1 cellular context compared by ENCODE assay signal in the genomic region with DNA sequence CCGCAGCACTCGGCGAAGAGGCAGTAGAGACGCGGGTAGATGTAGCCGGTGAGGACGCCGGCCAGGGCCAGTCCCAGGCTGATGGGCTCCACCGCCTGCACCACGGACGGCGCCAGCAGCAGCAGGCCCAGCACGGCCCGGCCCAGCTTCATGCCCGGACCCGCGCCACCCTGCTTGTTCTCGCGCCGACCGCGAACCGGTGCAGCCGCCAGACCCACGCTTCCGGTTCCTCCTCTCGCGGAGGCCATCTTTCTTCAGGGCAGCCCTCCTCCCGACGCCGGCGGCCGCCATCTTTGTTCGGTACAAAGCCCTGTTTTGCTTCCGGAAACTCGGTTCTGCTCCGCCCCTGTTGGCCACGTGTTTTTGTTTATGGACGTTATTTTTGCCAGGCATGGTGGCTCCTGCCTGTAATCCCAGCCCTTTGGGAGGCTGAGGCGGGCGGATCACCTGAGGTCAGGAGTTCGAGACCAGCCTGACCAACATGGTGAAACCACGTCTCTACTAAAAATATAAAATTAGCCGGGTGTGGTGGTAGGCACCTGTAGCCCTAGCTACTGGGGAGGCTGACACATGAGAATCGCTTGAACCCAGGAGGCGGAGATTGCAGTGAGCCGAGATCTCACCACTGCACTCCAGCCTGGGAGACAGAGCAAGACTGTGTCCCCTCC.
A peak's percentile ranks its signal among the peaks of the same experiment; 100 is the strongest.
TF ChIP-seq lines count a peak whose summit lies in the region.

A gene with protein sequence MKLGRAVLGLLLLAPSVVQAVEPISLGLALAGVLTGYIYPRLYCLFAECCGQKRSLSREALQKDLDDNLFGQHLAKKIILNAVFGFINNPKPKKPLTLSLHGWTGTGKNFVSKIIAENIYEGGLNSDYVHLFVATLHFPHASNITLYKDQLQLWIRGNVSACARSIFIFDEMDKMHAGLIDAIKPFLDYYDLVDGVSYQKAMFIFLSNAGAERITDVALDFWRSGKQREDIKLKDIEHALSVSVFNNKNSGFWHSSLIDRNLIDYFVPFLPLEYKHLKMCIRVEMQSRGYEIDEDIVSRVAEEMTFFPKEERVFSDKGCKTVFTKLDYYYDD (minus strand): TSS at position 203 of the 668 bp plus-strand sequence. CDS start 51 bp downstream, at position 152.

TF ChIP-seq in GM12878, 131 proteins besides CTCF, POLR2A, EP300 and RAD21 (continued from another document and continues in another):
- TF ChIP-seq, protein P1, sequence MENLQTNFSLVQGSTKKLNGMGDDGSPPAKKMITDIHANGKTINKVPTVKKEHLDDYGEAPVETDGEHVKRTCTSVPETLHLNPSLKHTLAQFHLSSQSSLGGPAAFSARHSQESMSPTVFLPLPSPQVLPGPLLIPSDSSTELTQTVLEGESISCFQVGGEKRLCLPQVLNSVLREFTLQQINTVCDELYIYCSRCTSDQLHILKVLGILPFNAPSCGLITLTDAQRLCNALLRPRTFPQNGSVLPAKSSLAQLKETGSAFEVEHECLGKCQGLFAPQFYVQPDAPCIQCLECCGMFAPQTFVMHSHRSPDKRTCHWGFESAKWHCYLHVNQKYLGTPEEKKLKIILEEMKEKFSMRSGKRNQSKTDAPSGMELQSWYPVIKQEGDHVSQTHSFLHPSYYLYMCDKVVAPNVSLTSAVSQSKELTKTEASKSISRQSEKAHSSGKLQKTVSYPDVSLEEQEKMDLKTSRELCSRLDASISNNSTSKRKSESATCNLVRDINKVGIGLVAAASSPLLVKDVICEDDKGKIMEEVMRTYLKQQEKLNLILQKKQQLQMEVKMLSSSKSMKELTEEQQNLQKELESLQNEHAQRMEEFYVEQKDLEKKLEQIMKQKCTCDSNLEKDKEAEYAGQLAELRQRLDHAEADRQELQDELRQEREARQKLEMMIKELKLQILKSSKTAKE (IDR thresholded peaks at IDR 0.05; ENCODE audit: low read depth, poor library complexity, severe bottlenecking), result peak; percentile 49
- TF ChIP-seq CREM (IDR thresholded peaks at IDR 0.05; ENCODE audit: low read depth) (peak; percentile 75), PAX5 (IDR thresholded peaks at IDR 0.05; ENCODE audit: borderline replicate concordance, low read depth, low read length) (no peak), POLR2AphosphoS2 (IDR thresholded peaks at IDR 0.05; ENCODE audit: low read depth, low read length) (0 out of 2 replicates have a peak, but pooled peaks have one; percentile 37), RELA (IDR thresholded peaks at IDR 0.05; ENCODE audit: borderline replicate concordance, partially characterized antibody) (peak; percentile 39), MEF2B (IDR thresholded peaks at IDR 0.05; ENCODE audit: partially characterized antibody, poor library complexity, severe bottlenecking) (peak; percentile 22), PAX8 (IDR thresholded peaks at IDR 0.05) (no peak), CREB1 (IDR thresholded peaks at IDR 0.05; ENCODE audit: low read depth) (peak; percentile 69; the same call in 1 of the 2 replicates), LARP7 (IDR thresholded peaks at IDR 0.05) (0 out of 2 replicates have a peak, but pooled peaks have one; percentile 38), NR2C2 (IDR thresholded peaks at IDR 0.05; ENCODE audit: borderline replicate concordance, control insufficient read depth, insufficient read length, low read depth) (no peak), BMI1 (IDR thresholded peaks at IDR 0.05; ENCODE audit: borderline replicate concordance) (no peak), ETV6 (conservative IDR thresholded peaks at IDR 0.05 in 1 of 2, IDR thresholded peaks at IDR 0.05 in 1 of 2; ENCODE audit: borderline replicate concordance in 1 of 2, low read depth in 1 of 2) (no peak), STAT3 (IDR thresholded peaks at IDR 0.05; ENCODE audit: low read depth, low read length) (no peak), CBX3 (IDR thresholded peaks at IDR 0.05; ENCODE audit: borderline replicate concordance, low read depth) (no peak), FOXM1 (IDR thresholded peaks at IDR 0.05; ENCODE audit: low read depth, low read length) (no peak), MEF2A (IDR thresholded peaks at IDR 0.05; ENCODE audit: insufficient read depth, low read depth, low read length) (no peak), RCOR1 (conservative IDR thresholded peaks at IDR 0.05; ENCODE audit: low read depth, low read length) (0 out of 2 replicates have a peak, but pooled peaks have one; percentile 75), TAF1 (IDR thresholded peaks at IDR 0.05; ENCODE audit: borderline replicate concordance, low read depth, low read length) (peak; percentile 89; the same call in 1 of the 2 replicates), GABPA (IDR thresholded peaks at IDR 0.05; ENCODE audit: low read depth) (peak; percentile 89), TBL1XR1 (IDR thresholded peaks at IDR 0.05; ENCODE audit: low read depth, low read length) (no peak), ESRRA (IDR thresholded peaks at IDR 0.05; ENCODE audit: low read length) (no peak), CBX5 (IDR thresholded peaks at IDR 0.05; ENCODE audit: low read depth) (no peak), SUPT20H (IDR thresholded peaks at IDR 0.05; ENCODE audit: borderline replicate concordance, control insufficient read depth, low read depth, low read length) (no peak), SMARCA5 (IDR thresholded peaks at IDR 0.05) (0 out of 2 replicates have a peak, but pooled peaks have one; percentile 20), CEBPB (IDR thresholded peaks at IDR 0.05; ENCODE audit: borderline replicate concordance in 1 of 2, low read depth in 2 of 2, low read length in 2 of 2) (no peak), KAT2A (conservative IDR thresholded peaks at IDR 0.05; ENCODE audit: control insufficient read depth, low read depth, low read length) (no peak), IRF4 (IDR thresholded peaks at IDR 0.05; ENCODE audit: low read depth, low read length) (no peak), RAD51 (IDR thresholded peaks at IDR 0.05) (peak; percentile 92)
- TF ChIP-seq, protein P2, sequence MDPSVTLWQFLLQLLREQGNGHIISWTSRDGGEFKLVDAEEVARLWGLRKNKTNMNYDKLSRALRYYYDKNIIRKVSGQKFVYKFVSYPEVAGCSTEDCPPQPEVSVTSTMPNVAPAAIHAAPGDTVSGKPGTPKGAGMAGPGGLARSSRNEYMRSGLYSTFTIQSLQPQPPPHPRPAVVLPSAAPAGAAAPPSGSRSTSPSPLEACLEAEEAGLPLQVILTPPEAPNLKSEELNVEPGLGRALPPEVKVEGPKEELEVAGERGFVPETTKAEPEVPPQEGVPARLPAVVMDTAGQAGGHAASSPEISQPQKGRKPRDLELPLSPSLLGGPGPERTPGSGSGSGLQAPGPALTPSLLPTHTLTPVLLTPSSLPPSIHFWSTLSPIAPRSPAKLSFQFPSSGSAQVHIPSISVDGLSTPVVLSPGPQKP (IDR thresholded peaks at IDR 0.05; ENCODE audit: low read depth, low read length), result peak; percentile 90
- TF ChIP-seq, protein P3, sequence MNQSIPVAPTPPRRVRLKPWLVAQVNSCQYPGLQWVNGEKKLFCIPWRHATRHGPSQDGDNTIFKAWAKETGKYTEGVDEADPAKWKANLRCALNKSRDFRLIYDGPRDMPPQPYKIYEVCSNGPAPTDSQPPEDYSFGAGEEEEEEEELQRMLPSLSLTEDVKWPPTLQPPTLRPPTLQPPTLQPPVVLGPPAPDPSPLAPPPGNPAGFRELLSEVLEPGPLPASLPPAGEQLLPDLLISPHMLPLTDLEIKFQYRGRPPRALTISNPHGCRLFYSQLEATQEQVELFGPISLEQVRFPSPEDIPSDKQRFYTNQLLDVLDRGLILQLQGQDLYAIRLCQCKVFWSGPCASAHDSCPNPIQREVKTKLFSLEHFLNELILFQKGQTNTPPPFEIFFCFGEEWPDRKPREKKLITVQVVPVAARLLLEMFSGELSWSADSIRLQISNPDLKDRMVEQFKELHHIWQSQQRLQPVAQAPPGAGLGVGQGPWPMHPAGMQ (IDR thresholded peaks at IDR 0.05; ENCODE audit: borderline replicate concordance), result no peak
- TF ChIP-seq, protein P4, sequence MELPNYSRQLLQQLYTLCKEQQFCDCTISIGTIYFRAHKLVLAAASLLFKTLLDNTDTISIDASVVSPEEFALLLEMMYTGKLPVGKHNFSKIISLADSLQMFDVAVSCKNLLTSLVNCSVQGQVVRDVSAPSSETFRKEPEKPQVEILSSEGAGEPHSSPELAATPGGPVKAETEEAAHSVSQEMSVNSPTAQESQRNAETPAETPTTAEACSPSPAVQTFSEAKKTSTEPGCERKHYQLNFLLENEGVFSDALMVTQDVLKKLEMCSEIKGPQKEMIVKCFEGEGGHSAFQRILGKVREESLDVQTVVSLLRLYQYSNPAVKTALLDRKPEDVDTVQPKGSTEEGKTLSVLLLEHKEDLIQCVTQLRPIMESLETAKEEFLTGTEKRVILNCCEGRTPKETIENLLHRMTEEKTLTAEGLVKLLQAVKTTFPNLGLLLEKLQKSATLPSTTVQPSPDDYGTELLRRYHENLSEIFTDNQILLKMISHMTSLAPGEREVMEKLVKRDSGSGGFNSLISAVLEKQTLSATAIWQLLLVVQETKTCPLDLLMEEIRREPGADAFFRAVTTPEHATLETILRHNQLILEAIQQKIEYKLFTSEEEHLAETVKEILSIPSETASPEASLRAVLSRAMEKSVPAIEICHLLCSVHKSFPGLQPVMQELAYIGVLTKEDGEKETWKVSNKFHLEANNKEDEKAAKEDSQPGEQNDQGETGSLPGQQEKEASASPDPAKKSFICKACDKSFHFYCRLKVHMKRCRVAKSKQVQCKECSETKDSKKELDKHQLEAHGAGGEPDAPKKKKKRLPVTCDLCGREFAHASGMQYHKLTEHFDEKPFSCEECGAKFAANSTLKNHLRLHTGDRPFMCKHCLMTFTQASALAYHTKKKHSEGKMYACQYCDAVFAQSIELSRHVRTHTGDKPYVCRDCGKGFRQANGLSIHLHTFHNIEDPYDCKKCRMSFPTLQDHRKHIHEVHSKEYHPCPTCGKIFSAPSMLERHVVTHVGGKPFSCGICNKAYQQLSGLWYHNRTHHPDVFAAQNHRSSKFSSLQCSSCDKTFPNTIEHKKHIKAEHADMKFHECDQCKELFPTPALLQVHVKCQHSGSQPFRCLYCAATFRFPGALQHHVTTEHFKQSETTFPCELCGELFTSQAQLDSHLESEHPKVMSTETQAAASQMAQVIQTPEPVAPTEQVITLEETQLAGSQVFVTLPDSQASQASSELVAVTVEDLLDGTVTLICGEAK (IDR thresholded peaks at IDR 0.05; ENCODE audit: borderline replicate concordance), result peak; percentile 85
- TF ChIP-seq, protein P5, sequence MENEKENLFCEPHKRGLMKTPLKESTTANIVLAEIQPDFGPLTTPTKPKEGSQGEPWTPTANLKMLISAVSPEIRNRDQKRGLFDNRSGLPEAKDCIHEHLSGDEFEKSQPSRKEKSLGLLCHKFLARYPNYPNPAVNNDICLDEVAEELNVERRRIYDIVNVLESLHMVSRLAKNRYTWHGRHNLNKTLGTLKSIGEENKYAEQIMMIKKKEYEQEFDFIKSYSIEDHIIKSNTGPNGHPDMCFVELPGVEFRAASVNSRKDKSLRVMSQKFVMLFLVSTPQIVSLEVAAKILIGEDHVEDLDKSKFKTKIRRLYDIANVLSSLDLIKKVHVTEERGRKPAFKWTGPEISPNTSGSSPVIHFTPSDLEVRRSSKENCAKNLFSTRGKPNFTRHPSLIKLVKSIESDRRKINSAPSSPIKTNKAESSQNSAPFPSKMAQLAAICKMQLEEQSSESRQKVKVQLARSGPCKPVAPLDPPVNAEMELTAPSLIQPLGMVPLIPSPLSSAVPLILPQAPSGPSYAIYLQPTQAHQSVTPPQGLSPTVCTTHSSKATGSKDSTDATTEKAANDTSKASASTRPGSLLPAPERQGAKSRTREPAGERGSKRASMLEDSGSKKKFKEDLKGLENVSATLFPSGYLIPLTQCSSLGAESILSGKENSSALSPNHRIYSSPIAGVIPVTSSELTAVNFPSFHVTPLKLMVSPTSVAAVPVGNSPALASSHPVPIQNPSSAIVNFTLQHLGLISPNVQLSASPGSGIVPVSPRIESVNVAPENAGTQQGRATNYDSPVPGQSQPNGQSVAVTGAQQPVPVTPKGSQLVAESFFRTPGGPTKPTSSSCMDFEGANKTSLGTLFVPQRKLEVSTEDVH (IDR thresholded peaks at IDR 0.05; ENCODE audit: low read depth, partially characterized antibody), result peak; percentile 46
- TF ChIP-seq, protein P6, sequence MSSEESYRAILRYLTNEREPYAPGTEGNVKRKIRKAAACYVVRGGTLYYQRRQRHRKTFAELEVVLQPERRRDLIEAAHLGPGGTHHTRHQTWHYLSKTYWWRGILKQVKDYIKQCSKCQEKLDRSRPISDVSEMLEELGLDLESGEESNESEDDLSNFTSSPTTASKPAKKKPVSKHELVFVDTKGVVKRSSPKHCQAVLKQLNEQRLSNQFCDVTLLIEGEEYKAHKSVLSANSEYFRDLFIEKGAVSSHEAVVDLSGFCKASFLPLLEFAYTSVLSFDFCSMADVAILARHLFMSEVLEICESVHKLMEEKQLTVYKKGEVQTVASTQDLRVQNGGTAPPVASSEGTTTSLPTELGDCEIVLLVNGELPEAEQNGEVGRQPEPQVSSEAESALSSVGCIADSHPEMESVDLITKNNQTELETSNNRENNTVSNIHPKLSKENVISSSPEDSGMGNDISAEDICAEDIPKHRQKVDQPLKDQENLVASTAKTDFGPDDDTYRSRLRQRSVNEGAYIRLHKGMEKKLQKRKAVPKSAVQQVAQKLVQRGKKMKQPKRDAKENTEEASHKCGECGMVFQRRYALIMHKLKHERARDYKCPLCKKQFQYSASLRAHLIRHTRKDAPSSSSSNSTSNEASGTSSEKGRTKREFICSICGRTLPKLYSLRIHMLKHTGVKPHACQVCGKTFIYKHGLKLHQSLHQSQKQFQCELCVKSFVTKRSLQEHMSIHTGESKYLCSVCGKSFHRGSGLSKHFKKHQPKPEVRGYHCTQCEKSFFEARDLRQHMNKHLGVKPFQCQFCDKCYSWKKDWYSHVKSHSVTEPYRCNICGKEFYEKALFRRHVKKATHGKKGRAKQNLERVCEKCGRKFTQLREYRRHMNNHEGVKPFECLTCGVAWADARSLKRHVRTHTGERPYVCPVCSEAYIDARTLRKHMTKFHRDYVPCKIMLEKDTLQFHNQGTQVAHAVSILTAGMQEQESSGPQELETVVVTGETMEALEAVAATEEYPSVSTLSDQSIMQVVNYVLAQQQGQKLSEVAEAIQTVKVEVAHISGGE (CRISPR knock-in tag; IDR thresholded peaks at IDR 0.05), result peak; percentile 56; the same call in 1 of the 2 replicates
- TF ChIP-seq, protein P7, sequence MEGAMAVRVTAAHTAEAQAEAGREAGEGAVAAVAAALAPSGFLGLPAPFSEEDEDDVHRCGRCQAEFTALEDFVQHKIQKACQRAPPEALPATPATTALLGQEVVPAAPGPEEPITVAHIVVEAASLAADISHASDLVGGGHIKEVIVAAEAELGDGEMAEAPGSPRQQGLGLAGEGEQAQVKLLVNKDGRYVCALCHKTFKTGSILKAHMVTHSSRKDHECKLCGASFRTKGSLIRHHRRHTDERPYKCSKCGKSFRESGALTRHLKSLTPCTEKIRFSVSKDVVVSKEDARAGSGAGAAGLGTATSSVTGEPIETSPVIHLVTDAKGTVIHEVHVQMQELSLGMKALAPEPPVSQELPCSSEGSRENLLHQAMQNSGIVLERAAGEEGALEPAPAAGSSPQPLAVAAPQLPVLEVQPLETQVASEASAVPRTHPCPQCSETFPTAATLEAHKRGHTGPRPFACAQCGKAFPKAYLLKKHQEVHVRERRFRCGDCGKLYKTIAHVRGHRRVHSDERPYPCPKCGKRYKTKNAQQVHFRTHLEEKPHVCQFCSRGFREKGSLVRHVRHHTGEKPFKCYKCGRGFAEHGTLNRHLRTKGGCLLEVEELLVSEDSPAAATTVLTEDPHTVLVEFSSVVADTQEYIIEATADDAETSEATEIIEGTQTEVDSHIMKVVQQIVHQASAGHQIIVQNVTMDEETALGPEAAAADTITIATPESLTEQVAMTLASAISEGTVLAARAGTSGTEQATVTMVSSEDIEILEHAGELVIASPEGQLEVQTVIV (IDR thresholded peaks at IDR 0.05; ENCODE audit: borderline replicate concordance, partially characterized antibody), result peak; percentile 85
- TF ChIP-seq, protein P8, sequence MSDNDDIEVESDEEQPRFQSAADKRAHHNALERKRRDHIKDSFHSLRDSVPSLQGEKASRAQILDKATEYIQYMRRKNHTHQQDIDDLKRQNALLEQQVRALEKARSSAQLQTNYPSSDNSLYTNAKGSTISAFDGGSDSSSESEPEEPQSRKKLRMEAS (IDR thresholded peaks at IDR 0.05; ENCODE audit: low read depth, low read length), result peak; percentile 65; the same call in 1 of the 2 replicates
